6 cellular contexts compared by ENCODE assay signal in the genomic region with DNA sequence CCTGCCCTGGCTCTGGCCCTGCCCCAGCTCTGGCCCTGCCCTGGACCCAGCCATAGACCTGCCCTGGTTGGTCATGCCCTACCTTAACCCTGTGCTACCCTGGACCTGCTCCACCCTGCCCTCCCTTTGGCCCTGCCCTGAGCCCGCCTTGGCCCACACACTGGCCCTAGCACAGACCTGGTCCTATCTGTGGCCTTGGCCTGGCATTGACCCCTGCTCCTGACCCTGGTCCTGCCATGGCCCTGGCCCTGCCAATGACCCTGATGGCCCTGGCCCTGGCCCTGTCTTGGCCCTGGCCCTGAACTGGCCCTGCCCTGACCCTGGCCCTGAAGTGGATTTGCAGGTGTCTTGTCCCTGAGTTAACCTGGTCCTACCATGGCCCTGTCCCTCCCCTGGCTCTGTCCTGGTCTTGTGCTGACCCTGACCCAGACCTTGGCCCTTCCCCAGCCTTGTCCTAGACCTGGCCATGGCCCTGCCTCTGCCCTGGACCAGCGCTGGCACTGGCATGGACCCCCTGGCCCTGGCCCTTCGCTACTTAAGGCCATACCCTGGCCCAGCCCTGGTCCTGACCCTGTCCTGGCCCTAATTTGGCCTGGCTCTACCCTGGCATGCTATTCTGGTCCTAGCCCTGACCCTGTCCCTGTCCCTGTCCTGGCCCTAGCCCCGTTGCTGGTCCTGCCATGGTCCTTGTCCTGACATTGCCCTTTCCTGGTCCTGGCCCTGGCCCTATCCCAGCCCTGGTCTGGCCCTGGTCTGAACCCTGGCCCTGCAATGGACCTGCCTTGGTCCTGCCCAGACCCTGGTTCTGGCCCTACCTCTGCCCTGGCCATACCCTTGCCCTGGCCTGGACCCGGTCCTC.
DNase-seq lines count a peak whose midpoint lies in the region; ATAC-seq, FAIRE-seq and TF ChIP-seq lines count a peak whose summit lies in the region.
"Not testable (repeated sequence)": the region's sequence is repeated elsewhere in the genome, so short reads cannot be mapped to it uniquely, and the experiment has no call there.

No MANE protein-coding gene starts in this region.

- peak; percentile 52 for DNase-seq in MG63
- peak; percentile 50 for DNase-seq in Right ventricle myocardium inferior (ENCODE audit: missing footprints)
- peak; percentile 53 for DNase-seq in cardiac septum (ENCODE audit: low spot score)
- DNase-seq in kidney, result peak; percentile 65
- peak; percentile 84 for DNase-seq in mesenteric fat pad (ENCODE audit: low spot score)
- DNase-seq in spleen, result peak; percentile 65

- not testable (repeated sequence) for H3K4me3 ChIP-seq in MG63; kidney (ENCODE audit: low read length in 2 of 2); spleen

- WGBS in spleen, 5 donors, result 79 to 88% (median 82%) methylated on average over 3 to 5 of the region's 5 CpGs

- TF ChIP-seq CTCF in kidney (IDR thresholded peaks at IDR 0.05; ENCODE audit: borderline replicate concordance, extremely low read depth, insufficient read depth); spleen (IDR thresholded peaks at IDR 0.05 in 8 of 11, conservative IDR thresholded peaks at IDR 0.05 in 3 of 11): not testable (repeated sequence)

- not testable (repeated sequence) for H3K27ac ChIP-seq in kidney (ENCODE audit: low read depth in 2 of 2, low read length in 2 of 2); spleen

- not testable (repeated sequence) for H3K36me3 ChIP-seq in MG63; kidney (ENCODE audit: control insufficient read depth in 1 of 2, insufficient read depth in 2 of 2, low read length in 2 of 2); spleen

- not testable (repeated sequence) for ATAC-seq in Right ventricle myocardium inferior

- not testable (repeated sequence) for TF ChIP-seq POLR2A in spleen (IDR thresholded peaks at IDR 0.05)

- H3K9ac ChIP-seq in kidney (ENCODE audit: low read length in 2 of 2), result not testable (repeated sequence)

- FAIRE-seq in kidney (lab: Jason Lieb, UNC), result not testable (repeated sequence)

- H3K4me1 ChIP-seq in kidney (ENCODE audit: control insufficient read depth in 1 of 2, insufficient read depth in 1 of 2, low read depth in 1 of 2, low read length in 2 of 2); spleen: not testable (repeated sequence)

- intact Hi-C loops in Right ventricle myocardium inferior (cut with DNase I); cardiac septum (cut with DNase I); kidney (cut with DNase I); spleen (cut with DNase I; ENCODE audit: low total_unique reads): not testable (repeated sequence)

- not testable (repeated sequence) for H3K9me3 ChIP-seq in MG63; kidney (ENCODE audit: control insufficient read depth in 1 of 2, low read length in 2 of 2)
- H3K9me3 ChIP-seq in spleen, result peaks cover 0 to 11% (median 0%) of the 10 kb centered on the region in 8 donors

- not testable (repeated sequence) for H3K27me3 ChIP-seq in MG63; spleen (replicated peaks in 1 of 7)
